Comparison of ENCODE assay signal across 13 cellular contexts in genomic region chr15:66679657-66680108, GRCh38. TPM values are rescaled to one million over a fixed set of nuclear protein-coding genes. Genes with fewer than 3 reads are reported as not detected.
DNase-seq lines count a peak whose midpoint lies in the region; ATAC-seq, FAIRE-seq and TF ChIP-seq lines count a peak whose summit lies in the region.
"Had no signal": no experiment of that assay in that cellular context is flagged by ENCODE, and none has a peak within 500 bp of the region (broad histone marks: within the 10 kb centered on the region; RNA-seq: fewer than 3 reads in every experiment).

No MANE protein-coding gene starts in this region.

- TF ChIP-seq CTCF in fibroblast of villous mesenchyme (IDR thresholded peaks at IDR 0.05; ENCODE audit: insufficient read depth, low read depth, low read length) (no peak), lower lobe of right lung (IDR thresholded peaks at IDR 0.05) (no peak)

- no peaks in the 10 kb centered on the region for H3K27me3 ChIP-seq in lower lobe of right lung (ENCODE audit: low read depth)

- intact Hi-C loops in lower lobe of right lung (cut with DNase I) = no loop called here

- H3K27ac ChIP-seq in lower lobe of right lung = peak overlapping the region; percentile 22

- H3K4me3 ChIP-seq in fibroblast of villous mesenchyme (ENCODE audit: low read depth, low read length) = no peak overlapping the region
- H3K4me3 ChIP-seq in lower lobe of right lung = no peak overlapping the region

- no peak for FAIRE-seq in urothelium cell line (lab: Jason Lieb, UNC)

- no peaks in the 10 kb centered on the region for H3K36me3 ChIP-seq in lower lobe of right lung

- peaks cover 27% of the 10 kb centered on the region for H3K4me1 ChIP-seq in lower lobe of right lung

- peak in 1 of 2 donors; percentile 16 for ATAC-seq in lower lobe of right lung
- ATAC-seq in HG02588 (IDR thresholded peaks at IDR 0.05; ENCODE audit: unreplicated experiment) = no peak
- no peak for ATAC-seq in HG03520 (IDR thresholded peaks at IDR 0.05; ENCODE audit: unreplicated experiment)

- DNase-seq in NCI-H2171 treated with DMSO at 0.1 percent for 48 hours (lab: John Stamatoyannopoulos, UW) (peak; percentile 63), NCI-H2171 (lab: John Stamatoyannopoulos, UW) (no peak), fibroblast of villous mesenchyme (ENCODE audit: low read depth) (peak; percentile 78), lower lobe of right lung (no peak), urothelium cell line (ENCODE audit: low spot score) (no peak)
- DNase-seq in activated effector memory CD4-positive, alpha-beta T cell treated with Interleukin-2 at 50 U/mL for 16 hours = no peak
- DNase-seq: 8988T, aorta, HFFc6, NCI-H2227 treated with DMSO at 0.1 percent for 48 hours, SHP77 treated with DMSO at 0.1 percent for 48 hours had no signal

- peaks cover 2% of the 10 kb centered on the region for H3K9me3 ChIP-seq in lower lobe of right lung

RNA-seq across cellular contexts. Expression of gene SMAD6, which starts 22.4 kb away (rescaled TPM):
- total RNA-seq in fibroblast of villous mesenchyme (3.0 and 3.5 TPM in 2 replicates), lower lobe of right lung (159 TPM)

Comparison
In these comparisons a context has a peak if more than half of its experiments do, and no peak if none do; other contexts are left out.
1. DNase-seq: peak in NCI-H2171 treated with DMSO at 0.1 percent for 48 hours (single experiment) and fibroblast of villous mesenchyme (single experiment); none in NCI-H2171 (single experiment), lower lobe of right lung (single experiment), activated effector memory CD4-positive, alpha-beta T cell treated with Interleukin-2 at 50 U/mL for 16 hours (single experiment) and urothelium cell line (single experiment).
2. RNA of gene SMAD6, which starts 22.4 kb away (total RNA-seq): 159 TPM in lower lobe of right lung (single experiment); 3.0 to 3.5 TPM in fibroblast of villous mesenchyme; every median in the first group is over 10 times any median in the second.